Comparison of ENCODE assay signal across 1 cellular context in genomic region chr16:56981729-56982271, GRCh38.
TF ChIP-seq lines count a peak whose summit lies in the region.

No MANE protein-coding gene starts in this region.

TF ChIP-seq in H1, 55 proteins besides CTCF, POLR2A, EP300 and RAD21:
- TF ChIP-seq SUZ12 (IDR thresholded peaks at IDR 0.05; ENCODE audit: low read length) (no peak), ATF2 (IDR thresholded peaks at IDR 0.05; ENCODE audit: low read length) (no peak), CBX8 (IDR thresholded peaks at IDR 0.05; ENCODE audit: borderline replicate concordance, low read depth, low read length) (no peak), POU5F1 (IDR thresholded peaks at IDR 0.05; ENCODE audit: low read depth, low read length) (no peak), TEAD4 (IDR thresholded peaks at IDR 0.05; ENCODE audit: low read depth, low read length) (no peak), CBX5 (IDR thresholded peaks at IDR 0.05; ENCODE audit: low read depth, low read length) (no peak)
TF ChIP-seq in H1: peak in this region for 0.
